Comparison of ENCODE assay signal across 8 cellular contexts in genomic region chr12:57546438-57547365, GRCh38. TPM values are rescaled to one million over a fixed set of nuclear protein-coding genes. Genes with fewer than 3 reads are reported as not detected.
DNase-seq lines count a peak whose midpoint lies in the region; ATAC-seq and TF ChIP-seq lines count a peak whose summit lies in the region.

TSS of gene DCTN2 (minus strand) at chr12:57547192. CDS start at chr12:57547063, 129 bp downstream.

- POLR2A ChIA-PET in SK-N-SH (lab: Yijun Ruan, JAX), result interaction anchor here (0.5 to 2.6 kb wide), 6 partner anchors 9 to 1364 kb away, joined by 3 to 13 read pairs (median 4); partner anchors contain the start of genes ARHGEF25 and DDIT3

- no peaks in the 10 kb centered on the region for H3K9me2 ChIP-seq in SK-N-SH

- TF ChIP-seq CTCF in SK-N-SH (IDR thresholded peaks at IDR 0.05), result peak; percentile 25

- DNase-seq in NCI-H1048 (lab: John Stamatoyannopoulos, UW), result peak; percentile 91
- peak; percentile 97 for DNase-seq in SK-N-SH
- DNase-seq in activated naive CD4-positive, alpha-beta T cell treated with anti-CD3 and anti-CD28 coated beads, Interleukin-2, amount 50 U/mL, for 16 hours, result peak; percentile 94
- DNase-seq in globus pallidus (ENCODE audit: low spot score), result peak; percentile 96
- peak; percentile 97 for DNase-seq in occipital lobe (lab: John Stamatoyannopoulos, UW)

- H3K79me2 ChIP-seq in SK-N-SH (ENCODE audit: insufficient read depth), result peaks cover 70% of the 10 kb centered on the region

- peaks cover 16 to 23% of the 10 kb centered on the region in 2 experiments for H3K4me1 ChIP-seq in SK-N-SH (ENCODE audit: control insufficient read depth in 1 of 2, insufficient read depth in 2 of 2, low read depth in 1 of 2, low read length in 1 of 2)

- H4K20me1 ChIP-seq in SK-N-SH (ENCODE audit: insufficient read depth), result peaks cover 17% of the 10 kb centered on the region

- H3K4me3 ChIP-seq in GM08714 (ENCODE audit: low read length), result peak within 1 kb of the TSS; percentile 91
- H3K4me3 ChIP-seq in SK-N-SH (ENCODE audit: low read depth in 2 of 2, low read length in 1 of 2), result peak within 1 kb of the TSS; percentile 84 to 86

- H3K27me3 ChIP-seq in SK-N-SH (ENCODE audit: insufficient read depth), result no peaks in the 10 kb centered on the region

- CTCF ChIA-PET in SK-N-SH (lab: Yijun Ruan, JAX), result interaction anchor here (1.0 to 2.3 kb wide), 7 partner anchors 11 to 309 kb away, joined by 3 to 10 read pairs (median 4); partner anchors contain the start of genes B4GALNT1 and DDIT3

- ATAC-seq in HG02571 (IDR thresholded peaks at IDR 0.05; ENCODE audit: unreplicated experiment), result peak; percentile 98

- peaks cover 21% of the 10 kb centered on the region for H3F3A ChIP-seq in SK-N-SH (replicated peaks; ENCODE audit: insufficient read depth)

- H3K4me2 ChIP-seq in SK-N-SH, result peak within 1 kb of the TSS; percentile 97

- 2% methylated on average over 41 of the region's 58 CpGs for WGBS in SK-N-SH (ENCODE audit: low lambda C conversion rate)

- TF ChIP-seq EP300 in SK-N-SH (IDR thresholded peaks at IDR 0.05; ENCODE audit: borderline replicate concordance in 1 of 2, low read depth in 1 of 2, low read length in 1 of 2), result no peak

- TF ChIP-seq RAD21 in SK-N-SH (IDR thresholded peaks at IDR 0.05; ENCODE audit: low read length), result peak; percentile 24

- H3K9ac ChIP-seq in SK-N-SH, result peak within 1 kb of the TSS; percentile 95

- H3K9me3 ChIP-seq in SK-N-SH, result no peaks in the 10 kb centered on the region

- H3K36me3 ChIP-seq in SK-N-SH (replicated peaks in 1 of 2; ENCODE audit: control insufficient read depth in 1 of 2, insufficient read depth in 2 of 2, low read length in 1 of 2), result peaks cover 6 to 22% of the 10 kb centered on the region in 2 experiments

- peak within 1 kb of the TSS; percentile 55 to 67; a peak in 3 of 4 replicates for H3K27ac ChIP-seq in SK-N-SH (ENCODE audit: low read depth in 2 of 2, low read length in 1 of 2)
- H3K27ac ChIP-seq in temporal lobe (ENCODE audit: low read depth, low read length), result peak within 1 kb of the TSS; percentile 52

- H2AFZ ChIP-seq in SK-N-SH (ENCODE audit: low read depth), result peak within 1 kb of the TSS; percentile 93

TF ChIP-seq in SK-N-SH, 30 proteins besides CTCF, POLR2A, EP300 and RAD21:
- TF ChIP-seq SMC3 (IDR thresholded peaks at IDR 0.05; ENCODE audit: low read depth, low read length) (no peak), REST (IDR thresholded peaks at IDR 0.05; ENCODE audit: low read depth, low read length) (no peak; the same call in 1 of the 2 replicates), POLR2AphosphoS5 (IDR thresholded peaks at IDR 0.05; ENCODE audit: low read depth, low read length) (peak; percentile 61; the same call in 1 of the 2 replicates), MEF2A (IDR thresholded peaks at IDR 0.05; ENCODE audit: borderline replicate concordance, low read depth) (no peak), NRF1 (IDR thresholded peaks at IDR 0.05; ENCODE audit: low read depth, low read length) (no peak), JUND (IDR thresholded peaks at IDR 0.05) (no peak), FOXM1 (IDR thresholded peaks at IDR 0.05; ENCODE audit: low read depth) (no peak), SIN3A (IDR thresholded peaks at IDR 0.05; ENCODE audit: borderline replicate concordance, low read depth, low read length) (peak; percentile 93; the same call in 1 of the 2 replicates), RXRA (IDR thresholded peaks at IDR 0.05; ENCODE audit: borderline replicate concordance, low read depth) (no peak), MXI1 (IDR thresholded peaks at IDR 0.05; ENCODE audit: low read depth, low read length) (0 out of 2 replicates have a peak, but pooled peaks have one; percentile 21), ZBTB33 (IDR thresholded peaks at IDR 0.05; ENCODE audit: borderline replicate concordance, low read depth) (peak; percentile 98), ELF1 (IDR thresholded peaks at IDR 0.05) (peak; percentile 34; the same call in 1 of the 2 replicates), TAF1 (IDR thresholded peaks at IDR 0.05; ENCODE audit: borderline replicate concordance, low read depth, low read length) (peak; percentile 37; the same call in 1 of the 2 replicates), MAX (IDR thresholded peaks at IDR 0.05; ENCODE audit: low read depth) (no peak), EZH2phosphoT487 (IDR thresholded peaks at IDR 0.05; ENCODE audit: borderline replicate concordance, low read depth) (no peak), CHD2 (IDR thresholded peaks at IDR 0.05; ENCODE audit: low read length, partially characterized antibody) (peak; percentile 100)

RNA-seq across cellular contexts. Expression of gene DCTN2, which starts in this region (rescaled TPM):
- 122 and 139 TPM in 2 replicates for polyA plus RNA-seq in SK-N-SH (2012; rRNA removed)
- 120 and 135 TPM in 2 replicates for polyA plus RNA-seq in SK-N-SH (2012; cell fraction: cytosol; rRNA removed)
- polyA plus RNA-seq in SK-N-SH (2012; cell fraction: nucleus; rRNA removed), result 165 and 176 TPM in 2 replicates
- total RNA-seq in occipital lobe (103 TPM), temporal lobe (116 TPM)

Comparison
In these comparisons a context has a peak if more than half of its experiments do, and no peak if none do; other contexts are left out.
1. Peak in every context shown above with its lines: DNase-seq, ATAC-seq, H3K4me3 ChIP-seq and H3K27ac ChIP-seq.